Comparison of ENCODE assay signal across 9 cellular contexts in the genomic region with DNA sequence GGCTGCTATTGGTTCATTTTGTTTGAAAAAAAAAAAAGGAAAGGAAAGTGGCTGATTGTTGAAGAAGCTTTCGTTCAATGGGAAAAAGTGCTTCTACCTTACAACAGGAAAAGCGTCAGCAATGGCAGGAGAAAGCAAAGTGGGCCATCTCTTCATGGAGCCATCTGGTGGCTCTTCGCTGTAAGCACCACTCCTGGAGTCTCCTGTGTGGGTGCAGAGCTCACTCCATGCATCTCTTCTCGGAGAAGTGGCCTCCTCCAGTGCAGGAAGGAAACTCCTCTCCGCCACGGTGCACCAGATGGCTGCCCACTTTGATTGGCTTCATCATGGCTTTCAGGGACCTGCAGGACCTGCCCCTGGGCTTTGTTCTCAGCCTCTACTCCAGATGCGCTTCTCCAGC.
DNase-seq lines count a peak whose midpoint lies in the region; ATAC-seq, FAIRE-seq and TF ChIP-seq lines count a peak whose summit lies in the region.
"Had no signal": no experiment of that assay in that cellular context is flagged by ENCODE, and none has a peak within 500 bp of the region (broad histone marks: within the 10 kb centered on the region; RNA-seq: fewer than 3 reads in every experiment).

No MANE protein-coding gene starts in this region.

- H3K9me2 ChIP-seq in SK-N-SH = no peaks in the 10 kb centered on the region

- H3K4me1 ChIP-seq in SK-N-SH (ENCODE audit: control insufficient read depth in 1 of 2, insufficient read depth in 2 of 2, low read depth in 1 of 2, low read length in 1 of 2) (peaks cover 7 to 14% of the 10 kb centered on the region in 2 experiments; a peak in 3 of 4 replicates), cardiac muscle cell (ENCODE audit: low read depth) (no peaks in the 10 kb centered on the region), small intestine (ENCODE audit: control insufficient read depth in 2 of 2, insufficient read depth in 1 of 2, low read depth in 1 of 2, low read length in 1 of 2) (no peaks in the 10 kb centered on the region)

- no peak for ATAC-seq in activated CD8-positive, alpha-beta T cell treated with anti-CD3 and anti-CD28 coated beads for 36 hours
- no peak for ATAC-seq in activated CD8-positive, alpha-beta T cell treated with anti-CD3 and anti-CD28 coated beads, Interleukin-2, amount 10 ng/mL, durations not matched to agents 7 days and 5 days
- ATAC-seq in HG03571 (IDR thresholded peaks at IDR 0.05; ENCODE audit: unreplicated experiment) = no peak

- H3K36me3 Mint-ChIP-seq in activated CD8-positive, alpha-beta T cell treated with anti-CD3 and anti-CD28 coated beads for 36 hours (ENCODE audit: low read depth) = no peaks in the 10 kb centered on the region
- no peaks in the 10 kb centered on the region for H3K36me3 Mint-ChIP-seq in activated CD8-positive, alpha-beta T cell treated with anti-CD3 and anti-CD28 coated beads, Interleukin-2, amount 10 ng/mL, durations not matched to agents 7 days and 5 days (ENCODE audit: low read depth)
- no peaks in the 10 kb centered on the region for H3K36me3 Mint-ChIP-seq in IgD-negative memory B cell
- H3K36me3 Mint-ChIP-seq: activated naive CD8-positive, alpha-beta T cell treated with anti-CD3 and anti-CD28 coated beads, Interleukin-2, amount 10 ng/mL, durations not matched to agents 7 days and 5 days had no signal

- no peaks in the 10 kb centered on the region for H4K20me1 ChIP-seq in SK-N-SH (ENCODE audit: insufficient read depth)

- H3K9me3 Mint-ChIP-seq in activated CD8-positive, alpha-beta T cell treated with anti-CD3 and anti-CD28 coated beads for 36 hours = no peaks in the 10 kb centered on the region
- H3K9me3 Mint-ChIP-seq in activated CD8-positive, alpha-beta T cell treated with anti-CD3 and anti-CD28 coated beads, Interleukin-2, amount 10 ng/mL, durations not matched to agents 7 days and 5 days (ENCODE audit: insufficient read depth) = no peaks in the 10 kb centered on the region
- no peaks in the 10 kb centered on the region for H3K9me3 Mint-ChIP-seq in IgD-negative memory B cell
- H3K9me3 Mint-ChIP-seq: activated naive CD8-positive, alpha-beta T cell treated with anti-CD3 and anti-CD28 coated beads, Interleukin-2, amount 10 ng/mL, durations not matched to agents 7 days and 5 days had no signal

- H3K4me3 ChIP-seq in SK-N-SH (ENCODE audit: low read depth in 2 of 2, low read length in 1 of 2) (no peak overlapping the region), cardiac muscle cell (no peak overlapping the region), small intestine (ENCODE audit: low read depth in 1 of 2, low read length in 2 of 2) (no peak overlapping the region)

- peak; percentile 68 for TF ChIP-seq CTCF in activated CD8-positive, alpha-beta T cell treated with anti-CD3 and anti-CD28 coated beads for 36 hours (IDR thresholded peaks at IDR 0.05)
- TF ChIP-seq CTCF in SK-N-SH (IDR thresholded peaks at IDR 0.05) = peak; percentile 50
- TF ChIP-seq CTCF in cardiac muscle cell (IDR thresholded peaks at IDR 0.05; ENCODE audit: low read depth, low read length) = peak; percentile 47

- H3K4me1 Mint-ChIP-seq in activated CD8-positive, alpha-beta T cell treated with anti-CD3 and anti-CD28 coated beads for 36 hours (ENCODE audit: low read depth) = peaks cover 16% of the 10 kb centered on the region
- H3K4me1 Mint-ChIP-seq in activated CD8-positive, alpha-beta T cell treated with anti-CD3 and anti-CD28 coated beads, Interleukin-2, amount 10 ng/mL, durations not matched to agents 7 days and 5 days (ENCODE audit: low read depth) = peaks cover 18% of the 10 kb centered on the region
- H3K4me1 Mint-ChIP-seq in IgD-negative memory B cell = peaks cover 27 to 55% (median 48%) of the 10 kb centered on the region in 3 donors

- H3K27me3 ChIP-seq in SK-N-SH (ENCODE audit: insufficient read depth) (no peaks in the 10 kb centered on the region), cardiac muscle cell (no peaks in the 10 kb centered on the region), small intestine (ENCODE audit: control insufficient read depth in 2 of 2, insufficient read depth in 2 of 2, low read length in 2 of 2) (no peaks in the 10 kb centered on the region)

- H3K27ac Mint-ChIP-seq in activated CD8-positive, alpha-beta T cell treated with anti-CD3 and anti-CD28 coated beads for 36 hours = no peak overlapping the region
- H3K27ac Mint-ChIP-seq in activated CD8-positive, alpha-beta T cell treated with anti-CD3 and anti-CD28 coated beads, Interleukin-2, amount 10 ng/mL, durations not matched to agents 7 days and 5 days = no peak overlapping the region
- peak overlapping the region; percentile 22 to 67 (median 50) for H3K27ac Mint-ChIP-seq in IgD-negative memory B cell
- H3K27ac Mint-ChIP-seq: activated naive CD8-positive, alpha-beta T cell treated with anti-CD3 and anti-CD28 coated beads, Interleukin-2, amount 10 ng/mL, durations not matched to agents 7 days and 5 days had no signal

- H3K4me2 ChIP-seq in SK-N-SH = no peak overlapping the region

- peaks cover 4% of the 10 kb centered on the region for H3F3A ChIP-seq in SK-N-SH (replicated peaks; ENCODE audit: insufficient read depth)

- no peak overlapping the region for H2AFZ ChIP-seq in SK-N-SH (ENCODE audit: low read depth)

- peak; percentile 25 for DNase-seq in activated CD8-positive, alpha-beta T cell treated with anti-CD3 and anti-CD28 coated beads for 36 hours
- no peak for DNase-seq in activated CD8-positive, alpha-beta T cell treated with anti-CD3 and anti-CD28 coated beads, Interleukin-2, amount 10 ng/mL, durations not matched to agents 7 days and 5 days
- peak; percentile 36 for DNase-seq in SK-N-SH
- DNase-seq in cardiac muscle cell (ENCODE audit: low read depth in 1 of 2, low spot score in 1 of 2) = peak; percentile 39 to 57
- DNase-seq in small intestine = peak; percentile 60
- DNase-seq in cerebellar nuclear complex (lab: John Stamatoyannopoulos, UW) = no peak
- DNase-seq: activated naive CD8-positive, alpha-beta T cell treated with anti-CD3 and anti-CD28 coated beads, Interleukin-2, amount 10 ng/mL, durations not matched to agents 7 days and 5 days had no signal

- H3K36me3 ChIP-seq in SK-N-SH (replicated peaks in 1 of 2; ENCODE audit: control insufficient read depth in 1 of 2, insufficient read depth in 2 of 2, low read length in 1 of 2) (no peaks in the 10 kb centered on the region), cardiac muscle cell (no peaks in the 10 kb centered on the region), small intestine (ENCODE audit: control insufficient read depth in 2 of 2, insufficient read depth in 2 of 2, low read length in 2 of 2) (no peaks in the 10 kb centered on the region)

- H3K27ac ChIP-seq in SK-N-SH (ENCODE audit: low read depth in 2 of 2, low read length in 1 of 2) (no peak overlapping the region), cardiac muscle cell (no peak overlapping the region), small intestine (ENCODE audit: low read depth in 1 of 2, low read length in 1 of 2) (no peak overlapping the region)

- H3K27me3 Mint-ChIP-seq in activated CD8-positive, alpha-beta T cell treated with anti-CD3 and anti-CD28 coated beads for 36 hours = peaks cover 4% of the 10 kb centered on the region
- peaks cover 4% of the 10 kb centered on the region for H3K27me3 Mint-ChIP-seq in activated CD8-positive, alpha-beta T cell treated with anti-CD3 and anti-CD28 coated beads, Interleukin-2, amount 10 ng/mL, durations not matched to agents 7 days and 5 days (ENCODE audit: low read depth)
- no peaks in the 10 kb centered on the region for H3K27me3 Mint-ChIP-seq in IgD-negative memory B cell
- H3K27me3 Mint-ChIP-seq: activated naive CD8-positive, alpha-beta T cell treated with anti-CD3 and anti-CD28 coated beads, Interleukin-2, amount 10 ng/mL, durations not matched to agents 7 days and 5 days had no signal

- H3K9ac ChIP-seq in SK-N-SH = no peak overlapping the region

- no peak for TF ChIP-seq EP300 in SK-N-SH (IDR thresholded peaks at IDR 0.05; ENCODE audit: borderline replicate concordance in 1 of 2, low read depth in 1 of 2, low read length in 1 of 2)

- POLR2A ChIA-PET in activated CD8-positive, alpha-beta T cell treated with anti-CD3 and anti-CD28 coated beads for 36 hours (lab: Charles Lee) = interaction anchor here (0.7 to 1.5 kb wide), 2 partner anchors 14 to 23 kb away, joined by 3 to 7 read pairs; no protein-coding TSS in a partner anchor
- POLR2A ChIA-PET in activated CD8-positive, alpha-beta T cell treated with anti-CD3 and anti-CD28 coated beads, Interleukin-2, amount 10 ng/mL, durations not matched to agents 7 days and 5 days (lab: Charles Lee) = no interaction called here
- POLR2A ChIA-PET in SK-N-SH (lab: Yijun Ruan, JAX) = interaction anchor here (1.5 kb wide), 1 partner anchor 252 kb away, joined by 6 read pairs; no protein-coding TSS in a partner anchor

- no peak for FAIRE-seq in small intestine (lab: Jason Lieb, UNC)

- TF ChIP-seq RAD21 in SK-N-SH (IDR thresholded peaks at IDR 0.05; ENCODE audit: low read length) = peak; percentile 74

- intact Hi-C loops in activated CD8-positive, alpha-beta T cell treated with anti-CD3 and anti-CD28 coated beads for 36 hours (cut with micrococcal nuclease) = loop anchor here (10.0 kb wide), 2 partner anchors 270 to 440 kb away; no protein-coding TSS in a partner anchor

- CTCF ChIA-PET in activated CD8-positive, alpha-beta T cell treated with anti-CD3 and anti-CD28 coated beads for 36 hours (lab: Charles Lee) = interaction anchor here (0.8 to 1.7 kb wide), 9 partner anchors 17 to 275 kb away, joined by 3 to 8 read pairs (median 4); no protein-coding TSS in a partner anchor
- CTCF ChIA-PET in activated CD8-positive, alpha-beta T cell treated with anti-CD3 and anti-CD28 coated beads, Interleukin-2, amount 10 ng/mL, durations not matched to agents 7 days and 5 days (lab: Charles Lee) = interaction anchor here (0.6 to 2.9 kb wide), 16 partner anchors 14 to 446 kb away, joined by 3 to 10 read pairs (median 3); no protein-coding TSS in a partner anchor
- CTCF ChIA-PET in SK-N-SH (lab: Yijun Ruan, JAX) = interaction anchor here (0.6 to 2.9 kb wide), 22 partner anchors 9 to 478 kb away, joined by 3 to 13 read pairs (median 5); a partner anchor contains a TSS

- H3K4me3 Mint-ChIP-seq in activated CD8-positive, alpha-beta T cell treated with anti-CD3 and anti-CD28 coated beads for 36 hours = no peak overlapping the region
- no peak overlapping the region for H3K4me3 Mint-ChIP-seq in activated CD8-positive, alpha-beta T cell treated with anti-CD3 and anti-CD28 coated beads, Interleukin-2, amount 10 ng/mL, durations not matched to agents 7 days and 5 days
- peak overlapping the region in 2 of 4 donors; percentile 47 to 70 for H3K4me3 Mint-ChIP-seq in IgD-negative memory B cell
- H3K4me3 Mint-ChIP-seq: activated naive CD8-positive, alpha-beta T cell treated with anti-CD3 and anti-CD28 coated beads, Interleukin-2, amount 10 ng/mL, durations not matched to agents 7 days and 5 days had no signal

- H3K9me3 ChIP-seq in SK-N-SH = no peaks in the 10 kb centered on the region
- no peaks in the 10 kb centered on the region for H3K9me3 ChIP-seq in cardiac muscle cell (ENCODE audit: low read depth)
- no peaks in the 10 kb centered on the region for H3K9me3 ChIP-seq in small intestine (ENCODE audit: control insufficient read depth, low read depth)

- H3K79me2 ChIP-seq in SK-N-SH (ENCODE audit: insufficient read depth) = no peaks in the 10 kb centered on the region

- 91% methylated on average over 6 of the region's 7 CpGs for WGBS in SK-N-SH (ENCODE audit: low lambda C conversion rate)
- WGBS in small intestine, 3 donors = 60 to 71% (median 67%) methylated on average over 7 of the region's 7 CpGs

TF ChIP-seq in SK-N-SH, 30 proteins besides CTCF, POLR2A, EP300 and RAD21 (continues in another document):
- TF ChIP-seq YY1 (IDR thresholded peaks at IDR 0.05; ENCODE audit: low read depth) = no peak

Comparison
In these comparisons a context has a peak if more than half of its experiments do, and no peak if none do; other contexts are left out.
1. DNase-seq: peak in activated CD8-positive, alpha-beta T cell treated with anti-CD3 and anti-CD28 coated beads for 36 hours (single experiment), SK-N-SH (single experiment), cardiac muscle cell (2 of 2) and small intestine (single experiment); none in activated CD8-positive, alpha-beta T cell treated with anti-CD3 and anti-CD28 coated beads, Interleukin-2, amount 10 ng/mL, durations not matched to agents 7 days and 5 days (single experiment) and cerebellar nuclear complex (0 of 2).
2. H3K27ac Mint-ChIP-seq: peak in IgD-negative memory B cell (3 of 3); none in activated CD8-positive, alpha-beta T cell treated with anti-CD3 and anti-CD28 coated beads for 36 hours (single experiment) and activated CD8-positive, alpha-beta T cell treated with anti-CD3 and anti-CD28 coated beads, Interleukin-2, amount 10 ng/mL, durations not matched to agents 7 days and 5 days (single experiment).
3. Peak in every context shown above with its lines, with median percentiles within 50 percentile points of each other: CTCF ChIP-seq.